Comparison of ENCODE assay signal across 8 cellular contexts in the genomic region with DNA sequence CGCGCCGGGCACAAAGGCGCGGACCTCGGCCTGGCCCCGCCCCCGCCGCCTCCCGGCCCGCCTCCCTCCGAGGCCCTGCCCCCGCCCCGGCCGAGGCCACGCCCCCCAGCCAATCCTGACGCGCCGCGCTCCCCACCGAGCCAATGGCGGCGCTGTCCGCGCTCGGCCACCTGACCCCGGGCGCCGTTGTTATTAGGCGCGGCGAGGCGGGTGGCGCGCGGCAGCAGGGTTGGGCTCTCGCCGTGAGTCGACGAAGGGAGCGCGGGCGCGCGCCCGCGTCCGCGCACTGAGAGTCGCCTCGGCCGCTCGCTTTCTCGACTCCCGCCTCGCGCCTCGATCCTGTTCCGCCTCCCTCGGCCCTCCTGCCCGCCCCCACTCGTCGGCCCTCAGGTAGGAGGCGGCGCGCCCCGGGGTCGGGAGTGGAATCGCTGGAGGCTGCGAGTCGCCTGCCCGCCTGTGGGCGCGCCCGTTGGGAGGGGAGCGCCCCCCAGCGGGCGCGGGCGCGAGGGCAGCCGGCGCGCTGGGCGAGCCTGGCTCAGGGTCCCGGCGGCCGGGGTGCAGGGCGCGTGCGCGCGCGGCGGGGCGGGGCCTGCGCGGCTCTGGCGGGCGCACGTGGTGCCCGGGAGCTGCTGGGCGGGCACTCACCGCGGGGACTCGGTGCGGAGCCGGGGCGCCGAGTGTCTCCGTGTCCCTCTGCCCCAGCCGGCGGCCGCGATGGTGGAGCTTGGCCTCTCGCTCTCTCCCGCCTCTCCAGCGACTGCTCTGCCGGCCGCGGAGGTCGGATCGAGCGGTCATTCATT. TPM values are rescaled to one million over a fixed set of nuclear protein-coding genes. Genes with fewer than 3 reads are reported as not detected.
A peak's percentile ranks its signal among the peaks of the same experiment; 100 is the strongest.
DNase-seq lines count a peak whose midpoint lies in the region; ATAC-seq, FAIRE-seq and TF ChIP-seq lines count a peak whose summit lies in the region.

No MANE protein-coding gene starts in this region.

- dilution Hi-C loops in keratinocyte (cut with MboI; ENCODE audit: extremely low pct_ligation_motif_present, low sequenced_read_pairs) = no loop called here

- H3K4me1 ChIP-seq in Peyer's patch (peaks cover 0 to 41% (median 5%) of the 10 kb centered on the region in 4 donors), keratinocyte (ENCODE audit: control insufficient read depth, extremely low read depth, insufficient read depth, low read length) (no peaks in the 10 kb centered on the region)

- TF ChIP-seq POLR2A in Peyer's patch (IDR thresholded peaks at IDR 0.05) = no peak

- FAIRE-seq in keratinocyte (lab: Jason Lieb, UNC) = no peak

- peak overlapping the region; percentile 27 for H3K4me2 ChIP-seq in keratinocyte (ENCODE audit: control insufficient read depth, extremely low read depth, insufficient read depth, low read depth, low read length)

- H3K27ac Mint-ChIP-seq in central memory CD8-positive, alpha-beta T cell (ENCODE audit: low read depth) = no peak overlapping the region

- no peaks in the 10 kb centered on the region for H3K9me3 ChIP-seq in Peyer's patch
- H3K9me3 ChIP-seq in keratinocyte (ENCODE audit: control insufficient read depth, low read depth, low read length) = peaks cover 4% of the 10 kb centered on the region

- no peak overlapping the region for H3K9ac ChIP-seq in keratinocyte (ENCODE audit: control insufficient read depth, extremely low read depth, insufficient read depth, low read length)

- H3K27me3 ChIP-seq in Peyer's patch (peaks cover 0 to 60% of the 10 kb centered on the region in 2 donors), keratinocyte (ENCODE audit: control insufficient read depth, extremely low read depth, insufficient read depth, low read length) (peaks cover 63% of the 10 kb centered on the region)

- no peak overlapping the region for H2AFZ ChIP-seq in keratinocyte (ENCODE audit: control insufficient read depth, low read length)

- no peaks in the 10 kb centered on the region for H4K20me1 ChIP-seq in keratinocyte (ENCODE audit: control insufficient read depth, extremely low read depth, insufficient read depth, low read length)

- no peaks in the 10 kb centered on the region for H3K9me1 ChIP-seq in keratinocyte (ENCODE audit: control insufficient read depth, extremely low read depth, insufficient read depth, low read length)

- DNase-seq in COLO668 (lab: John Stamatoyannopoulos, UW; ENCODE audit: unreplicated experiment) = peak; percentile 93
- peak; percentile 16 to 95 (median 85) for DNase-seq in Peyer's patch
- DNase-seq in central memory CD8-positive, alpha-beta T cell (ENCODE audit: low spot score in 2 of 2) = no peak
- DNase-seq in keratinocyte (ENCODE audit: low read depth, low spot score) = no peak
- peak; percentile 13 to 67 for DNase-seq in stimulated activated CD4-positive, alpha-beta T cell treated with anti-CD3 and anti-CD28 coated beads, Interleukin-12 subunit alpha, Interleukin-12 subunit beta, amount 100 ng/mL, for 24 hours (ENCODE audit: low read depth in 2 of 2)
- no peak for DNase-seq in HCEC 1CT

- TF ChIP-seq CTCF in Peyer's patch (IDR thresholded peaks at IDR 0.05) (peak in 4 of 6 experiments; percentile 12 to 80 (median 74)), keratinocyte (optimal IDR thresholded peaks at IDR 0.05 in 1 of 3, IDR thresholded peaks at IDR 0.05 in 1 of 3, conservative IDR thresholded peaks at IDR 0.05 in 1 of 3; ENCODE audit: extremely low read depth in 1 of 3, insufficient read depth in 2 of 3, low read length in 3 of 3) (peak in 2 of 3 experiments; percentile 19 to 26)

- peaks cover 5% of the 10 kb centered on the region for H3K9me3 Mint-ChIP-seq in central memory CD8-positive, alpha-beta T cell

- ATAC-seq in GM19438 (IDR thresholded peaks at IDR 0.05; ENCODE audit: low read depth, unreplicated experiment) (peak; percentile 86), HG03520 (IDR thresholded peaks at IDR 0.05; ENCODE audit: unreplicated experiment) (peak; percentile 72)
- no peak for ATAC-seq in central memory CD8-positive, alpha-beta T cell (replicated peaks; ENCODE audit: extremely low read depth, poor library complexity, severe bottlenecking)

- peaks cover 63% of the 10 kb centered on the region for H3K27me3 Mint-ChIP-seq in central memory CD8-positive, alpha-beta T cell

- H3K36me3 Mint-ChIP-seq in central memory CD8-positive, alpha-beta T cell (ENCODE audit: insufficient read depth) = peaks cover 3% of the 10 kb centered on the region

- peak overlapping the region; percentile 25 to 61 (median 48) for H3K4me3 ChIP-seq in Peyer's patch
- H3K4me3 ChIP-seq in keratinocyte (ENCODE audit: control insufficient read depth in 2 of 3, extremely low read depth in 1 of 3, insufficient read depth in 2 of 3, low read depth in 1 of 3, low read length in 3 of 3) = peak overlapping the region in 1 of 3 experiments; percentile 35

- peaks cover 6% of the 10 kb centered on the region for H3K4me1 Mint-ChIP-seq in central memory CD8-positive, alpha-beta T cell

- no peaks in the 10 kb centered on the region for H3K36me3 ChIP-seq in Peyer's patch
- no peaks in the 10 kb centered on the region for H3K36me3 ChIP-seq in keratinocyte (ENCODE audit: control insufficient read depth in 2 of 2, extremely low read depth in 1 of 2, insufficient read depth in 2 of 2, low read length in 2 of 2)

- H3K27ac ChIP-seq in Peyer's patch = peak overlapping the region in 2 of 4 donors; percentile 87 to 90
- H3K27ac ChIP-seq in keratinocyte (ENCODE audit: control insufficient read depth, insufficient read depth, low read length) = no peak overlapping the region

- H3K4me3 Mint-ChIP-seq in central memory CD8-positive, alpha-beta T cell = peak overlapping the region; percentile 69

- no peaks in the 10 kb centered on the region for H3K79me2 ChIP-seq in keratinocyte (ENCODE audit: control insufficient read depth, insufficient read depth, low read length)

RNA-seq across cellular contexts. Expression of a gene that starts 0.4 kb away (rescaled TPM):
- 1 to 10 TPM in 1 of 4 donors, not detected in 3; 2.1 TPM for total RNA-seq in Peyer's patch
- polyA plus RNA-seq in keratinocyte = not detected in 3 replicates
- not detected for polyA plus RNA-seq in keratinocyte (2011; ENCODE audit: low read depth)
- polyA plus RNA-seq in keratinocyte (2011; cell fraction: cytosol; rRNA removed) = not detected in 2 replicates
- not detected in 2 replicates for polyA plus RNA-seq in keratinocyte (2011; cell fraction: nucleus; rRNA removed)
- not detected in 2 replicates for polyA plus RNA-seq in keratinocyte (2012; ENCODE audit: low replicate concordance)
- polyA minus RNA-seq in keratinocyte = not detected in 3 replicates
- polyA minus RNA-seq in keratinocyte (2011; cell fraction: cytosol; rRNA and poly(A)+ RNA removed) = not detected
- not detected in 2 replicates for polyA minus RNA-seq in keratinocyte (2011; cell fraction: nucleus; rRNA and poly(A)+ RNA removed)

Comparison
In these comparisons a context has a peak if more than half of its experiments do, and no peak if none do; other contexts are left out.
1. DNase-seq: peak in COLO668 (single experiment), Peyer's patch (3 of 3) and stimulated activated CD4-positive, alpha-beta T cell treated with anti-CD3 and anti-CD28 coated beads, Interleukin-12 subunit alpha, Interleukin-12 subunit beta, amount 100 ng/mL, for 24 hours (2 of 2); none in central memory CD8-positive, alpha-beta T cell (0 of 2), keratinocyte (single experiment) and HCEC 1CT (single experiment).